In genomic region chr17:28662527-28662829, GRCh38 we compare ENCODE assay signal across 8 cellular contexts. TPM values are rescaled to one million over a fixed set of nuclear protein-coding genes. Genes with fewer than 3 reads are reported as not detected.
DNase-seq lines count a peak whose midpoint lies in the region; ATAC-seq and TF ChIP-seq lines count a peak whose summit lies in the region.

No MANE protein-coding gene starts in this region.

- H3K4me1 ChIP-seq in SJSA1 (replicated peaks), result peaks cover 17% of the 10 kb centered on the region
- peaks cover 28% of the 10 kb centered on the region for H3K4me1 ChIP-seq in skeletal muscle satellite cell (ENCODE audit: control insufficient read depth, insufficient read depth, low read length)

- H3K9me3 ChIP-seq in SJSA1 (replicated peaks) (no peaks in the 10 kb centered on the region), skeletal muscle satellite cell (replicated peaks; ENCODE audit: low read length) (no peaks in the 10 kb centered on the region)

- peak overlapping the region; percentile 87 for H3K27ac ChIP-seq in SJSA1

- ATAC-seq in GM21717 (IDR thresholded peaks at IDR 0.05; ENCODE audit: unreplicated experiment) (peak; percentile 5), HG02840 (IDR thresholded peaks at IDR 0.05; ENCODE audit: low FRiP score, unreplicated experiment) (no peak)

- H3K36me3 ChIP-seq in SJSA1 (peaks cover 69% of the 10 kb centered on the region), skeletal muscle satellite cell (ENCODE audit: insufficient read depth, low read length) (peaks cover 9% of the 10 kb centered on the region)

- H3K4me2 ChIP-seq in skeletal muscle satellite cell (ENCODE audit: low read length), result peak overlapping the region; percentile 90

- H3K4me3 ChIP-seq in SJSA1, result peak overlapping the region; percentile 76
- H3K4me3 ChIP-seq in fibroblast of pulmonary artery (replicated peaks; ENCODE audit: low read depth, low read length), result peak overlapping the region; percentile 98
- H3K4me3 ChIP-seq in skeletal muscle satellite cell (ENCODE audit: low read length), result peak overlapping the region; percentile 81

- no peaks in the 10 kb centered on the region for H3K27me3 ChIP-seq in SJSA1 (replicated peaks)
- no peaks in the 10 kb centered on the region for H3K27me3 ChIP-seq in skeletal muscle satellite cell (ENCODE audit: control insufficient read depth, insufficient read depth, low read length)

- no peak for TF ChIP-seq CTCF in fibroblast of pulmonary artery (IDR thresholded peaks at IDR 0.05; ENCODE audit: low read length, missing control alignments)

- H3K9ac ChIP-seq in skeletal muscle satellite cell (ENCODE audit: low read depth, low read length), result peak overlapping the region; percentile 88

- DNase-seq in SJSA1 (ENCODE audit: low read depth in 1 of 2, low spot score in 2 of 2) (no peak), fibroblast of pulmonary artery (ENCODE audit: low read depth) (no peak), NCI-H526 (lab: John Stamatoyannopoulos, UW) (no peak), HuH-7.5 (ENCODE audit: low spot score) (no peak), CD1c-positive myeloid dendritic cell (ENCODE audit: extremely low spot score) (no peak)

RNA-seq across cellular contexts. Expression of gene SUPT6H, which starts 0.5 kb away (rescaled TPM):
- total RNA-seq in SJSA1 (2014; rRNA removed; shearing (Covaris generic)), result 25.9 and 39.3 TPM in 2 replicates
- total RNA-seq in skeletal muscle satellite cell (2012; rRNA removed), result 32.4 and 33.9 TPM in 2 replicates

RNA-seq across cellular contexts. Expression of gene SDF2, which starts 0.8 kb away (rescaled TPM):
- total RNA-seq in SJSA1 (2014; rRNA removed; shearing (Covaris generic)), result 59.8 and 125 TPM in 2 replicates
- total RNA-seq in skeletal muscle satellite cell (2012; rRNA removed), result 29.9 and 44.3 TPM in 2 replicates

RNA-seq across cellular contexts. Expression of gene BLTP2, which starts 17.5 kb away (rescaled TPM):
- 52.0 and 58.8 TPM in 2 replicates for total RNA-seq in SJSA1 (2014; rRNA removed; shearing (Covaris generic))
- total RNA-seq in skeletal muscle satellite cell (2012; rRNA removed), result 119 and 128 TPM in 2 replicates

RNA-seq across cellular contexts. Expression of gene RSKR, which starts 48.5 kb away (rescaled TPM):
- total RNA-seq in SJSA1 (2014; rRNA removed; shearing (Covaris generic)), result 5.0 TPM in 1 of 2 replicates, not detected in the other
- total RNA-seq in skeletal muscle satellite cell (2012; rRNA removed), result 6.3 and 8.6 TPM in 2 replicates

RNA-seq across cellular contexts. Expression of gene PROCA1, which starts 49.2 kb away (rescaled TPM):
- total RNA-seq in SJSA1 (2014; rRNA removed; shearing (Covaris generic)), result 0.53 and 0.69 TPM in 2 replicates
- 0.44 and 0.51 TPM in 2 replicates for total RNA-seq in skeletal muscle satellite cell (2012; rRNA removed)
